In the genomic region with DNA sequence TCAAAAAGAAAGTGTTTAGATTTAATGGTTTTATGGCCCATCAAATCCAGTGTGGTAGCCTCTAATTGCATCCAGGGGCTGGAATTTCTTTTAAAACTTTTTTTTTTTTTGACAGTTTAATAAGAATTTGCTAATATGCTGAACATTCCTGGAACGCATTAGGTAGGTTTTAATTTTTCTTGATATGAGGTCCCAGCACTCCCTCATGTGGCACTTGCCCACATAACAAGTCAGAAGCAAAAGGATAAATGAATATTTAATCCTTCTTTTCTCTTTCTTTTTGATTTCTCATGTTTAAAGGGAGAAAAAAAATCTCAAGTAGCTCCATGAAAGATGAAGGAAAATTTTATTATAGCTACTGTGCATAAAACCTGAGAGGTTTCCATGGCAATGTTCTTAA, we compare ENCODE assay signal across 8 cellular contexts. TPM values are rescaled to one million over a fixed set of nuclear protein-coding genes. Genes with fewer than 3 reads are reported as not detected.
DNase-seq lines count a peak whose midpoint lies in the region; ATAC-seq and TF ChIP-seq lines count a peak whose summit lies in the region.

No MANE protein-coding gene starts in this region.

- ATAC-seq in WTC11: no peak
- ATAC-seq in HG02981 (IDR thresholded peaks at IDR 0.05; ENCODE audit: unreplicated experiment): no peak
- ATAC-seq in effector memory CD8-positive, alpha-beta T cell (replicated peaks): no peak

- no peak overlapping the region for H3K4me3 Mint-ChIP-seq in WTC11
- no peak overlapping the region for H3K4me3 Mint-ChIP-seq in activated CD4-positive, alpha-beta T cell treated with anti-CD3 and anti-CD28 coated beads, Interleukin-2, amount 10 ng/mL, durations not matched to agents 7 days and 5 days
- H3K4me3 Mint-ChIP-seq in effector memory CD8-positive, alpha-beta T cell: no peak overlapping the region

- TF ChIP-seq CTCF in HFF-Myc (IDR thresholded peaks at IDR 0.05; ENCODE audit: low read depth, low read length, missing control alignments) (peak; percentile 69), WTC11 (IDR thresholded peaks at IDR 0.05) (0 out of 2 replicates have a peak, but pooled peaks have one; percentile 19)

- no peaks in the 10 kb centered on the region for H3K9me3 Mint-ChIP-seq in WTC11
- no peaks in the 10 kb centered on the region for H3K9me3 Mint-ChIP-seq in activated CD4-positive, alpha-beta T cell treated with anti-CD3 and anti-CD28 coated beads, Interleukin-2, amount 10 ng/mL, durations not matched to agents 7 days and 5 days
- no peaks in the 10 kb centered on the region for H3K9me3 Mint-ChIP-seq in effector memory CD8-positive, alpha-beta T cell

- no peak overlapping the region for H3K27ac Mint-ChIP-seq in WTC11
- H3K27ac Mint-ChIP-seq in activated CD4-positive, alpha-beta T cell treated with anti-CD3 and anti-CD28 coated beads, Interleukin-2, amount 10 ng/mL, durations not matched to agents 7 days and 5 days: no peak overlapping the region
- no peak overlapping the region for H3K27ac Mint-ChIP-seq in effector memory CD8-positive, alpha-beta T cell

- H3K27me3 Mint-ChIP-seq in WTC11 (ENCODE audit: low read depth): no peaks in the 10 kb centered on the region
- peaks cover 4% of the 10 kb centered on the region for H3K27me3 Mint-ChIP-seq in activated CD4-positive, alpha-beta T cell treated with anti-CD3 and anti-CD28 coated beads, Interleukin-2, amount 10 ng/mL, durations not matched to agents 7 days and 5 days
- peaks cover 19 to 20% of the 10 kb centered on the region in 2 donors for H3K27me3 Mint-ChIP-seq in effector memory CD8-positive, alpha-beta T cell

- POLR2A ChIA-PET in WTC11 (lab: Charles Lee): no interaction called here
- POLR2A ChIA-PET in activated CD4-positive, alpha-beta T cell treated with anti-CD3 and anti-CD28 coated beads, Interleukin-2, amount 10 ng/mL, durations not matched to agents 7 days and 5 days (lab: Charles Lee): interaction anchor here (0.7 kb wide), 1 partner anchor 618 kb away, joined by 3 read pairs; no protein-coding TSS in a partner anchor

- no peaks in the 10 kb centered on the region for H3K4me1 Mint-ChIP-seq in WTC11
- H3K4me1 Mint-ChIP-seq in activated CD4-positive, alpha-beta T cell treated with anti-CD3 and anti-CD28 coated beads, Interleukin-2, amount 10 ng/mL, durations not matched to agents 7 days and 5 days: no peaks in the 10 kb centered on the region
- no peaks in the 10 kb centered on the region for H3K4me1 Mint-ChIP-seq in effector memory CD8-positive, alpha-beta T cell (ENCODE audit: low read depth in 2 of 2)

- DNase-seq in Ammon's horn (ENCODE audit: low spot score): peak; percentile 49
- peak; percentile 26 for DNase-seq in HFF-Myc (ENCODE audit: extremely low read depth, low read depth)
- no peak for DNase-seq in WTC11 (ENCODE audit: low spot score)
- peak; percentile 51 for DNase-seq in kidney tubule cell (ENCODE audit: low spot score)
- no peak for DNase-seq in activated CD4-positive, alpha-beta T cell treated with anti-CD3 and anti-CD28 coated beads, Interleukin-2, amount 10 ng/mL, durations not matched to agents 7 days and 5 days
- no peak for DNase-seq in stimulated activated CD4-positive, alpha-beta T cell treated with anti-CD3 and anti-CD28 coated beads, Interleukin-4, amount 100 ng/mL, for 24 hours
- DNase-seq in effector memory CD8-positive, alpha-beta T cell: no peak

- H3K36me3 Mint-ChIP-seq in WTC11: no peaks in the 10 kb centered on the region
- no peaks in the 10 kb centered on the region for H3K36me3 Mint-ChIP-seq in activated CD4-positive, alpha-beta T cell treated with anti-CD3 and anti-CD28 coated beads, Interleukin-2, amount 10 ng/mL, durations not matched to agents 7 days and 5 days (ENCODE audit: low read depth)
- H3K36me3 Mint-ChIP-seq in effector memory CD8-positive, alpha-beta T cell (ENCODE audit: insufficient read depth): no peaks in the 10 kb centered on the region

- H3K4me3 ChIP-seq in HFF-Myc (replicated peaks; ENCODE audit: low read depth, low read length): no peak overlapping the region

- CTCF ChIA-PET in WTC11 (lab: Charles Lee): interaction anchor here (0.7 kb wide), 2 partner anchors 288 to 425 kb away, joined by 3 read pairs; no protein-coding TSS in a partner anchor
- CTCF ChIA-PET in activated CD4-positive, alpha-beta T cell treated with anti-CD3 and anti-CD28 coated beads, Interleukin-2, amount 10 ng/mL, durations not matched to agents 7 days and 5 days (lab: Charles Lee): no interaction called here

TF ChIP-seq in WTC11, 78 proteins besides CTCF, POLR2A, EP300 and RAD21:
- TF ChIP-seq ZNF671 (CRISPR knock-in tag; IDR thresholded peaks at IDR 0.05) (no peak), EMX1 (CRISPR knock-in tag; IDR thresholded peaks at IDR 0.05) (no peak), ELF4 (CRISPR knock-in tag; IDR thresholded peaks at IDR 0.05; ENCODE audit: low read depth) (no peak), TCF7 (CRISPR knock-in tag; IDR thresholded peaks at IDR 0.05; ENCODE audit: low read depth) (no peak), SP1 (CRISPR knock-in tag; conservative IDR thresholded peaks at IDR 0.05) (no peak), NFATC4 (CRISPR knock-in tag; IDR thresholded peaks at IDR 0.05) (no peak), JUN (CRISPR knock-in tag; IDR thresholded peaks at IDR 0.05) (no peak), GTF2I (CRISPR knock-in tag; conservative IDR thresholded peaks at IDR 0.05) (no peak)
- TF ChIP-seq, protein P1, sequence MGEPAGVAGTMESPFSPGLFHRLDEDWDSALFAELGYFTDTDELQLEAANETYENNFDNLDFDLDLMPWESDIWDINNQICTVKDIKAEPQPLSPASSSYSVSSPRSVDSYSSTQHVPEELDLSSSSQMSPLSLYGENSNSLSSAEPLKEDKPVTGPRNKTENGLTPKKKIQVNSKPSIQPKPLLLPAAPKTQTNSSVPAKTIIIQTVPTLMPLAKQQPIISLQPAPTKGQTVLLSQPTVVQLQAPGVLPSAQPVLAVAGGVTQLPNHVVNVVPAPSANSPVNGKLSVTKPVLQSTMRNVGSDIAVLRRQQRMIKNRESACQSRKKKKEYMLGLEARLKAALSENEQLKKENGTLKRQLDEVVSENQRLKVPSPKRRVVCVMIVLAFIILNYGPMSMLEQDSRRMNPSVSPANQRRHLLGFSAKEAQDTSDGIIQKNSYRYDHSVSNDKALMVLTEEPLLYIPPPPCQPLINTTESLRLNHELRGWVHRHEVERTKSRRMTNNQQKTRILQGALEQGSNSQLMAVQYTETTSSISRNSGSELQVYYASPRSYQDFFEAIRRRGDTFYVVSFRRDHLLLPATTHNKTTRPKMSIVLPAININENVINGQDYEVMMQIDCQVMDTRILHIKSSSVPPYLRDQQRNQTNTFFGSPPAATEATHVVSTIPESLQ (CRISPR knock-in tag; IDR thresholded peaks at IDR 0.05): no peak
- TF ChIP-seq, protein P2, sequence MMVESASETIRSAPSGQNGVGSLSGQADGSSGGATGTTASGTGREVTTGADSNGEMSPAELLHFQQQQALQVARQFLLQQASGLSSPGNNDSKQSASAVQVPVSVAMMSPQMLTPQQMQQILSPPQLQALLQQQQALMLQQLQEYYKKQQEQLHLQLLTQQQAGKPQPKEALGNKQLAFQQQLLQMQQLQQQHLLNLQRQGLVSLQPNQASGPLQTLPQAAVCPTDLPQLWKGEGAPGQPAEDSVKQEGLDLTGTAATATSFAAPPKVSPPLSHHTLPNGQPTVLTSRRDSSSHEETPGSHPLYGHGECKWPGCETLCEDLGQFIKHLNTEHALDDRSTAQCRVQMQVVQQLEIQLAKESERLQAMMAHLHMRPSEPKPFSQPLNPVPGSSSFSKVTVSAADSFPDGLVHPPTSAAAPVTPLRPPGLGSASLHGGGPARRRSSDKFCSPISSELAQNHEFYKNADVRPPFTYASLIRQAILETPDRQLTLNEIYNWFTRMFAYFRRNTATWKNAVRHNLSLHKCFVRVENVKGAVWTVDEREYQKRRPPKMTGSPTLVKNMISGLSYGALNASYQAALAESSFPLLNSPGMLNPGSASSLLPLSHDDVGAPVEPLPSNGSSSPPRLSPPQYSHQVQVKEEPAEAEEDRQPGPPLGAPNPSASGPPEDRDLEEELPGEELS (CRISPR knock-in tag; IDR thresholded peaks at IDR 0.05): no peak
- TF ChIP-seq, protein P3, sequence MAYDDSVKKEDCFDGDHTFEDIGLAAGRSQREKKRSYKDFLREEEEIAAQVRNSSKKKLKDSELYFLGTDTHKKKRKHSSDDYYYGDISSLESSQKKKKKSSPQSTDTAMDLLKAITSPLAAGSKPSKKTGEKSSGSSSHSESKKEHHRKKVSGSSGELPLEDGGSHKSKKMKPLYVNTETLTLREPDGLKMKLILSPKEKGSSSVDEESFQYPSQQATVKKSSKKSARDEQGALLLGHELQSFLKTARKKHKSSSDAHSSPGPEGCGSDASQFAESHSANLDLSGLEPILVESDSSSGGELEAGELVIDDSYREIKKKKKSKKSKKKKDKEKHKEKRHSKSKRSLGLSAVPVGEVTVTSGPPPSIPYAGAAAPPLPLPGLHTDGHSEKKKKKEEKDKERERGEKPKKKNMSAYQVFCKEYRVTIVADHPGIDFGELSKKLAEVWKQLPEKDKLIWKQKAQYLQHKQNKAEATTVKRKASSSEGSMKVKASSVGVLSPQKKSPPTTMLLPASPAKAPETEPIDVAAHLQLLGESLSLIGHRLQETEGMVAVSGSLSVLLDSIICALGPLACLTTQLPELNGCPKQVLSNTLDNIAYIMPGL (CRISPR knock-in tag; IDR thresholded peaks at IDR 0.05): no peak

RNA-seq across cellular contexts. Expression of a gene that starts 13.5 kb away (rescaled TPM):
- 0.09 TPM in 1 of 3 replicates, not detected in the others for total RNA-seq in WTC11 (2021)
- not detected for total RNA-seq in activated CD4-positive, alpha-beta T cell treated with anti-CD3 and anti-CD28 coated beads, Interleukin-2, amount 10 ng/mL, durations not matched to agents 7 days and 5 days

Comparison
In these comparisons a context has a peak if more than half of its experiments do, and no peak if none do; other contexts are left out.
1. DNase-seq: peak in Ammon's horn (single experiment), HFF-Myc (single experiment) and kidney tubule cell (single experiment); none in WTC11 (single experiment), activated CD4-positive, alpha-beta T cell treated with anti-CD3 and anti-CD28 coated beads, Interleukin-2, amount 10 ng/mL, durations not matched to agents 7 days and 5 days (single experiment), stimulated activated CD4-positive, alpha-beta T cell treated with anti-CD3 and anti-CD28 coated beads, Interleukin-4, amount 100 ng/mL, for 24 hours (single experiment) and effector memory CD8-positive, alpha-beta T cell (0 of 3).